In the genomic region with DNA sequence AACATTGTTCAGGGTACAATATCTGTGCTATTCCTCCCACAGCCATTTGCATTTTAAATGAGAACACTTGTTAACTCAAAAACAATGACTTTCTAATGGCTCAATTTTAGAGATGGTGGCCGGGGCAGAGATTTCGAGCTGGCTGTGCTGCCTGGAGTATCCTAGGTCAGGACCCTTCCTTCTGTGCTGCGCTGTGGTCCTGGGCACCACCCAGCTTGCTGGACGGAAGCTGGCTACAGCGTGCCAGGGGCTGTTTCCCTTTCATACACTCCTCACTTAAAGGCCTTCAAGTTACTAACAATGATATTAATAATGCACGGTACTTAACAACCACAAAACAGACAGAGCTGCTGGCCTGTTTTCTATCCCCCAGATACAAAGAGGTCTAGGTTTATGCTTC, we compare ENCODE assay signal across 20 cellular contexts.
"Had no signal": no experiment of that assay in that cellular context is flagged by ENCODE, and none has a peak within 500 bp of the region (broad histone marks: within the 10 kb centered on the region; RNA-seq: fewer than 3 reads in every experiment).

No MANE protein-coding gene starts in this region.

- H3K4me1 ChIP-seq: foreskin keratinocyte, left lung, prostate gland, testis had no signal

- H3K4me3 ChIP-seq: left lung, prostate gland, skin epidermis, testis had no signal

- H3K36me3 ChIP-seq: left lung, prostate gland had no signal

- H3K27me3 ChIP-seq: dorsolateral prefrontal cortex, foreskin keratinocyte, left lung, testis had no signal

- DNase-seq: activated CD4-positive, alpha-beta T cell treated with anti-CD3 and anti-CD28 coated beads, Interleukin-2, amount 10 ng/mL, durations not matched to agents 7 days and 5 days; activated CD8-positive, alpha-beta T cell treated with anti-CD3 and anti-CD28 coated beads, Interleukin-2, amount 10 ng/mL, durations not matched to agents 7 days and 5 days; activated gamma-delta T cell; amniotic stem cell; foreskin keratinocyte; left lung; mammary epithelial cell; occipital lobe; right cardiac atrium; stimulated activated CD4-positive, alpha-beta T cell treated with anti-CD3 and anti-CD28 coated beads, Interleukin-15, amount 100 ng/mL, for 24 hours; stimulated activated CD4-positive, alpha-beta T cell treated with anti-CD3 and anti-CD28 coated beads, Interleukin-2, amount 100 ng/mL, for 48 hours; stimulated activated naive CD8-positive, alpha-beta T cell treated with anti-CD3 and anti-CD28 coated beads, Interleukin-15, amount 100 ng/mL, for 72 hours; T-helper 1 cell; T1000; testis had no signal

- ATAC-seq: activated CD8-positive, alpha-beta T cell treated with anti-CD3 and anti-CD28 coated beads, Interleukin-2, amount 10 ng/mL, durations not matched to agents 7 days and 5 days; activated naive CD4-positive, alpha-beta T cell treated with anti-CD3 and anti-CD28 coated beads, Interleukin-2, amount 50 U/mL, for 72 hours; foreskin keratinocyte; right cardiac atrium; stimulated activated naive CD8-positive, alpha-beta T cell treated with anti-CD3 and anti-CD28 coated beads, Interleukin-15, amount 100 ng/mL, for 72 hours had no signal

- H3K27ac ChIP-seq: foreskin keratinocyte, left lung, prostate gland, skin epidermis, testis had no signal

- H3K9me3 ChIP-seq: left lung, prostate gland, testis had no signal

- FAIRE-seq: keratinocyte had no signal
